In genomic region chr7:5296015-5296621, GRCh38 we compare ENCODE assay signal across 16 cellular contexts. TPM values are rescaled to one million over a fixed set of nuclear protein-coding genes. Genes with fewer than 3 reads are reported as not detected.
A peak's percentile ranks its signal among the peaks of the same experiment; 100 is the strongest.
DNase-seq lines count a peak whose midpoint lies in the region; ATAC-seq and TF ChIP-seq lines count a peak whose summit lies in the region.
"Had no signal": no experiment of that assay in that cellular context is flagged by ENCODE, and none has a peak within 500 bp of the region (broad histone marks: within the 10 kb centered on the region; RNA-seq: fewer than 3 reads in every experiment).

No MANE protein-coding gene starts in this region.

- H3K27me3 ChIP-seq in SK-N-SH (ENCODE audit: insufficient read depth), result no peaks in the 10 kb centered on the region
- H3K27me3 ChIP-seq: ovary had no signal

- no peak for TF ChIP-seq RAD21 in SK-N-SH (IDR thresholded peaks at IDR 0.05; ENCODE audit: low read length)

- no peaks in the 10 kb centered on the region for H3K9me3 ChIP-seq in SK-N-SH
- H3K9me3 ChIP-seq: ovary had no signal

- H4K20me1 ChIP-seq in SK-N-SH (ENCODE audit: insufficient read depth), result 0 out of 2 replicates have a peak, but pooled peaks cover 3% of the 10 kb centered on the region

- no peak overlapping the region for H3K4me3 ChIP-seq in SK-N-SH (ENCODE audit: low read depth in 2 of 2, low read length in 1 of 2)
- H3K4me3 ChIP-seq: ovary, tibial nerve had no signal

- no peaks in the 10 kb centered on the region for H3K4me1 ChIP-seq in SK-N-SH (ENCODE audit: control insufficient read depth in 1 of 2, insufficient read depth in 2 of 2, low read depth in 1 of 2, low read length in 1 of 2)

- H3K36me3 Mint-ChIP-seq in activated T-cell treated with anti-CD3 and anti-CD28 coated beads, Interleukin-2, amount 50 U/mL, for 24 hours (ENCODE audit: low read depth), result no peaks in the 10 kb centered on the region
- peaks cover 20% of the 10 kb centered on the region for H3K36me3 Mint-ChIP-seq in type B pancreatic cell

- H3K9ac ChIP-seq in SK-N-SH, result no peak overlapping the region

- CTCF ChIA-PET in SK-N-SH (lab: Yijun Ruan, JAX), result interaction anchor here (1.0 to 1.2 kb wide), 3 partner anchors 11 to 56 kb away, joined by 3 to 5 read pairs (median 3); no protein-coding TSS in a partner anchor

- no peaks in the 10 kb centered on the region for H3K9me2 ChIP-seq in SK-N-SH

- no peak for TF ChIP-seq EP300 in SK-N-SH (IDR thresholded peaks at IDR 0.05; ENCODE audit: borderline replicate concordance in 1 of 2, low read depth in 1 of 2, low read length in 1 of 2)

- peaks cover 3 to 23% of the 10 kb centered on the region in 2 experiments for H3K36me3 ChIP-seq in SK-N-SH (replicated peaks in 1 of 2; ENCODE audit: control insufficient read depth in 1 of 2, insufficient read depth in 2 of 2, low read length in 1 of 2)
- H3K36me3 ChIP-seq: ovary, tibial nerve had no signal

- H3K4me3 Mint-ChIP-seq in activated T-cell treated with anti-CD3 and anti-CD28 coated beads, Interleukin-2, amount 50 U/mL, for 24 hours, result no peak overlapping the region
- no peak overlapping the region for H3K4me3 Mint-ChIP-seq in type B pancreatic cell

- no peak overlapping the region for H3K4me2 ChIP-seq in SK-N-SH

- WGBS in SK-N-SH (ENCODE audit: low lambda C conversion rate), result 93% methylated on average over 25 of the region's 30 CpGs

- TF ChIP-seq CTCF in type B pancreatic cell (conservative IDR thresholded peaks at IDR 0.05), result no peak
- no peak for TF ChIP-seq CTCF in SK-N-SH (IDR thresholded peaks at IDR 0.05)

- H3K79me2 ChIP-seq in SK-N-SH (ENCODE audit: insufficient read depth), result no peaks in the 10 kb centered on the region

- H3K9me3 Mint-ChIP-seq in activated T-cell treated with anti-CD3 and anti-CD28 coated beads, Interleukin-2, amount 50 U/mL, for 24 hours, result peaks cover 4% of the 10 kb centered on the region
- H3K9me3 Mint-ChIP-seq in type B pancreatic cell, result no peaks in the 10 kb centered on the region

- H3F3A ChIP-seq in SK-N-SH (replicated peaks; ENCODE audit: insufficient read depth), result peaks cover 4% of the 10 kb centered on the region

- ATAC-seq in esophagus mucosa, result peak; percentile 22
- ATAC-seq: Right ventricle myocardium inferior had no signal

- POLR2A ChIA-PET in SK-N-SH (lab: Yijun Ruan, JAX), result interaction anchor here (0.9 kb wide), 1 partner anchor 34 kb away, joined by 4 read pairs; no protein-coding TSS in a partner anchor

- H3K27me3 Mint-ChIP-seq in activated T-cell treated with anti-CD3 and anti-CD28 coated beads, Interleukin-2, amount 50 U/mL, for 24 hours, result peaks cover 23% of the 10 kb centered on the region
- H3K27me3 Mint-ChIP-seq in type B pancreatic cell, result no peaks in the 10 kb centered on the region

- H3K27ac ChIP-seq in SK-N-SH (ENCODE audit: low read depth in 2 of 2, low read length in 1 of 2), result no peak overlapping the region
- H3K27ac ChIP-seq: ovary, tibial nerve had no signal

- no peak overlapping the region for H2AFZ ChIP-seq in SK-N-SH (ENCODE audit: low read depth)

- H3K27ac Mint-ChIP-seq in activated T-cell treated with anti-CD3 and anti-CD28 coated beads, Interleukin-2, amount 50 U/mL, for 24 hours, result no peak overlapping the region
- H3K27ac Mint-ChIP-seq in type B pancreatic cell, result no peak overlapping the region

- peaks cover 13% of the 10 kb centered on the region for H3K4me1 Mint-ChIP-seq in activated T-cell treated with anti-CD3 and anti-CD28 coated beads, Interleukin-2, amount 50 U/mL, for 24 hours (ENCODE audit: low read depth)
- H3K4me1 Mint-ChIP-seq in type B pancreatic cell (ENCODE audit: unreplicated experiment), result peaks cover 5% of the 10 kb centered on the region

- peak; percentile 71 for DNase-seq in activated effector memory CD4-positive, alpha-beta T cell treated with anti-CD3 and anti-CD28 coated beads, Interleukin-2, amount 50 U/mL, for 16 hours
- DNase-seq in activated effector memory CD4-positive, alpha-beta T cell treated with Interleukin-2 at 50 U/mL for 16 hours, result no peak
- DNase-seq in activated T-cell treated with anti-CD3 and anti-CD28 coated beads, Interleukin-2, amount 50 U/mL, for 24 hours, result peak; percentile 42
- DNase-seq in stimulated activated CD8-positive, alpha-beta memory T cell treated with anti-CD3 and anti-CD28 coated beads, Interleukin-4, amount 100 ng/mL, for 48 hours, result peak; percentile 31
- no peak for DNase-seq in type B pancreatic cell (ENCODE audit: extremely low spot score, unreplicated experiment)
- no peak for DNase-seq in 8988T
- no peak for DNase-seq in SK-N-SH
- DNase-seq: ACHN; hippocampal formation; mammary epithelial cell; NCI-H2029 treated with DMSO at 0.1 percent for 48 hours; NK-92 treated with Interleukin-12 subunit alpha and Interleukin-12 subunit beta, amount 100 ng/mL, for 24 hours; ovary had no signal

TF ChIP-seq in SK-N-SH, 30 proteins besides CTCF, POLR2A, EP300 and RAD21 (continues in another document):
- TF ChIP-seq GATA2 (CRISPR knock-in tag; IDR thresholded peaks at IDR 0.05), result no peak
- TF ChIP-seq SMC3 (IDR thresholded peaks at IDR 0.05; ENCODE audit: low read depth, low read length), result no peak
- no peak for TF ChIP-seq TAF1 (IDR thresholded peaks at IDR 0.05; ENCODE audit: borderline replicate concordance, low read depth, low read length)
- no peak for TF ChIP-seq CHD2 (IDR thresholded peaks at IDR 0.05; ENCODE audit: low read length, partially characterized antibody)
- no peak for TF ChIP-seq MEF2A (IDR thresholded peaks at IDR 0.05; ENCODE audit: borderline replicate concordance, low read depth)
- TF ChIP-seq FOXJ3 (CRISPR knock-in tag; IDR thresholded peaks at IDR 0.05), result no peak
- no peak for TF ChIP-seq MAX (IDR thresholded peaks at IDR 0.05; ENCODE audit: low read depth)
- no peak for TF ChIP-seq FOSL2 (IDR thresholded peaks at IDR 0.05; ENCODE audit: borderline replicate concordance, low read depth)
- no peak for TF ChIP-seq NFIC (IDR thresholded peaks at IDR 0.05; ENCODE audit: borderline replicate concordance)
- TF ChIP-seq SIN3A (IDR thresholded peaks at IDR 0.05; ENCODE audit: borderline replicate concordance, low read depth, low read length), result no peak
- TF ChIP-seq TCF12 (IDR thresholded peaks at IDR 0.05), result no peak
- no peak for TF ChIP-seq JUND (IDR thresholded peaks at IDR 0.05)
- TF ChIP-seq RXRA (IDR thresholded peaks at IDR 0.05; ENCODE audit: borderline replicate concordance, low read depth), result no peak
- no peak for TF ChIP-seq NRF1 (IDR thresholded peaks at IDR 0.05; ENCODE audit: low read depth, low read length)
- TF ChIP-seq PBX3 (IDR thresholded peaks at IDR 0.05), result no peak
- no peak for TF ChIP-seq RFX5 (IDR thresholded peaks at IDR 0.05; ENCODE audit: low read length)
- TF ChIP-seq ZBTB33 (IDR thresholded peaks at IDR 0.05; ENCODE audit: borderline replicate concordance, low read depth), result no peak
- TF ChIP-seq ELF1 (IDR thresholded peaks at IDR 0.05), result no peak

RNA-seq across cellular contexts. Expression of gene SLC29A4, which starts 13.4 kb away (rescaled TPM):
- total RNA-seq in esophagus mucosa, result 0.48 TPM
- total RNA-seq in type B pancreatic cell (ENCODE audit: low replicate concordance), result 76.1 and 79.6 TPM in 2 replicates
- 11.2 and 12.3 TPM in 2 replicates for polyA plus RNA-seq in SK-N-SH (2012; rRNA removed)
- polyA plus RNA-seq in SK-N-SH (2012; cell fraction: cytosol; rRNA removed), result 4.4 and 8.9 TPM in 2 replicates
- 18.5 and 19.4 TPM in 2 replicates for polyA plus RNA-seq in SK-N-SH (2012; cell fraction: nucleus; rRNA removed)

Comparison
In these comparisons a context has a peak if more than half of its experiments do, and no peak if none do; other contexts are left out.
1. DNase-seq: peak in activated effector memory CD4-positive, alpha-beta T cell treated with anti-CD3 and anti-CD28 coated beads, Interleukin-2, amount 50 U/mL, for 16 hours (single experiment), activated T-cell treated with anti-CD3 and anti-CD28 coated beads, Interleukin-2, amount 50 U/mL, for 24 hours (single experiment) and stimulated activated CD8-positive, alpha-beta memory T cell treated with anti-CD3 and anti-CD28 coated beads, Interleukin-4, amount 100 ng/mL, for 48 hours (single experiment); none in activated effector memory CD4-positive, alpha-beta T cell treated with Interleukin-2 at 50 U/mL for 16 hours (single experiment), type B pancreatic cell (single experiment), 8988T (single experiment) and SK-N-SH (single experiment).
2. RNA of gene SLC29A4, which starts 13.4 kb away (total RNA-seq): 76.1 to 79.6 TPM in type B pancreatic cell; 0.48 TPM in esophagus mucosa (single experiment); every median in the first group is over 10 times any median in the second.